In genomic region chr10:75013007-75013406, GRCh38 we compare ENCODE assay signal across 1 cellular context.
TF ChIP-seq lines count a peak whose summit lies in the region.

No MANE protein-coding gene starts in this region.

TF ChIP-seq in SK-N-SH treated with all-trans-retinoic acid at 6 μM for 48 hours, 23 proteins besides CTCF, POLR2A, EP300 and RAD21 (continued from another document):
- TF ChIP-seq CSDC2 (CRISPR knock-in tag; IDR thresholded peaks at IDR 0.05) (no peak), GLIS3 (CRISPR knock-in tag; IDR thresholded peaks at IDR 0.05) (no peak)
